10 cellular contexts compared by ENCODE assay signal in the genomic region with DNA sequence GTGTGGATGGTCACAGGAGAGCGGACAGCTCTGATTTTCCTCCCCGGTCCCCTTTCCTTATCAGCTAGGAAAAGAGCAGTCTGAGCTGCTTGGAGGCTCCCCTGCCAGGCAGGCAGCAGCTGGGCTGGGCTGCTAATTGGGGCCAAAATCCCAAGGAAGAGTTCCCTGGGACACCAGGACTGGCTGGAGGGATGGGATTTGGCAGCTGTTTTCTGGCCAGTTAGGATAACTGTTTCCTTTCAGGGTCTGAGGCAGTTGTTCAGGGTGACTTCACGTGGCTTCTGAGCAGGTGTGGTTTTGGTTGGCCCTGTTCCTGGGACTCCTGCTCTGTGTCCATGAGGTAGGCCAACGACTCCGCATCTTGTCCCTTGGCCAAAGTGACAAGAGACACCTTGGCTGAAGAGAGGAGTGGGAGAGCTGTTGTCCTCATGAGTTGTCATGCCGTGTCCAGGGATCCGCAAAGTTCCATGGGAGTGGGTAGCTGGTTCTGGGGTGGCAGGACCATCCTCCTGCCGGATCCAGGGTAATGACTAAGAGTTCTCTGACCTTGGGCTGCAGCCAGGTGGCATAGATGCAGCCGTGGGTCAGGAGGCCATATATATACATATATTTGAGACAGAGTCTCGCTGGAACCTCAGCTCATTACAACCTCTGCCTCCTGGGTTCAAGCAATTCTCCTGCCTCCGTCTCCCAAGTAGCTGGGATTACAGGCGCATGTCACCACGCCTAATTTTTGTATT. TPM values are rescaled to one million over a fixed set of nuclear protein-coding genes. Genes with fewer than 3 reads are reported as not detected.
"Had no signal": no experiment of that assay in that cellular context is flagged by ENCODE, and none has a peak within 500 bp of the region (broad histone marks: within the 10 kb centered on the region; RNA-seq: fewer than 3 reads in every experiment).

No MANE protein-coding gene starts in this region.

- H3K9me3 Mint-ChIP-seq: activated naive CD8-positive, alpha-beta T cell treated with anti-CD3 and anti-CD28 coated beads, Interleukin-2, amount 10 ng/mL, durations not matched to agents 7 days and 5 days; activated T-helper 1 cell treated with anti-CD3 and anti-CD28 coated beads, Interleukin-12 subunit alpha, Interleukin-12 subunit beta, Interleukin-2, Interleukin-4 antibody, amounts not matched to agents 30 ng/mL and 10 ng/mL and 1 ng/mL, durations not matched to agents 14 hours and 24 hours and 36 hours; T-helper 1 cell treated with Interleukin-12 subunit alpha and Interleukin-12 subunit beta and Interleukin-4 antibody, amounts not matched to agents 30 μg/mL and 1 μg/mL, for 36 hours had no signal

- H3K9me3 ChIP-seq: thyroid gland had no signal

- H3K27ac ChIP-seq: brain microvascular endothelial cell had no signal

- H3K27me3 Mint-ChIP-seq: activated naive CD8-positive, alpha-beta T cell treated with anti-CD3 and anti-CD28 coated beads, Interleukin-2, amount 10 ng/mL, durations not matched to agents 7 days and 5 days had no signal

- H3K27me3 ChIP-seq: brain microvascular endothelial cell, dorsolateral prefrontal cortex, thyroid gland had no signal

- H3K4me3 ChIP-seq: thyroid gland had no signal

- H3K27ac Mint-ChIP-seq: activated T-helper 1 cell treated with anti-CD3 and anti-CD28 coated beads, Interleukin-12 subunit alpha, Interleukin-12 subunit beta, Interleukin-2, Interleukin-4 antibody, amounts not matched to agents 30 ng/mL and 10 ng/mL and 1 ng/mL, durations not matched to agents 14 hours and 24 hours and 36 hours; nephron progenitor cell had no signal

- FAIRE-seq: colon, islet of Langerhans had no signal

RNA-seq across cellular contexts. Expression of a gene that starts 21.5 kb away (rescaled TPM):
- total RNA-seq: activated naive CD8-positive, alpha-beta T cell treated with anti-CD3 and anti-CD28 coated beads, Interleukin-2, amount 10 ng/mL, durations not matched to agents 7 days and 5 days; activated T-helper 1 cell treated with anti-CD3 and anti-CD28 coated beads, Interleukin-12 subunit alpha, Interleukin-12 subunit beta, Interleukin-2, Interleukin-4 antibody, amounts not matched to agents 30 ng/mL and 10 ng/mL and 1 ng/mL, durations not matched to agents 14 hours and 24 hours and 36 hours; mesenteric fat pad had no signal
